ENCODE assay signal across 28 cellular contexts in genomic region chr5:177188775-177189174, GRCh38. TPM values are rescaled to one million over a fixed set of nuclear protein-coding genes. Genes with fewer than 3 reads are reported as not detected.
DNase-seq lines count a peak whose midpoint lies in the region; ATAC-seq and TF ChIP-seq lines count a peak whose summit lies in the region.
"Had no signal": no experiment of that assay in that cellular context is flagged by ENCODE, and none has a peak within 500 bp of the region (broad histone marks: within the 10 kb centered on the region; RNA-seq: fewer than 3 reads in every experiment).

No MANE protein-coding gene starts in this region.

- TF ChIP-seq CTCF in GM23338 (conservative IDR thresholded peaks at IDR 0.05; ENCODE audit: low read depth in 2 of 2) (no peak), choroid plexus epithelial cell (conservative IDR thresholded peaks at IDR 0.05; ENCODE audit: low read depth, low read length) (no peak), neural progenitor cell (IDR thresholded peaks at IDR 0.05) (no peak), mammary epithelial cell (conservative IDR thresholded peaks at IDR 0.05 in 1 of 2, IDR thresholded peaks at IDR 0.05 in 1 of 2; ENCODE audit: extremely low read depth in 1 of 2, insufficient read depth in 1 of 2, low read depth in 1 of 2, low read length in 2 of 2) (no peak)

- peaks cover 23% of the 10 kb centered on the region for H3K36me3 Mint-ChIP-seq in activated CD4-positive, alpha-beta memory T cell treated with anti-CD3 and anti-CD28 coated beads, Interleukin-2, amount 10 ng/mL, durations not matched to agents 7 days and 5 days (ENCODE audit: low read depth)
- H3K36me3 Mint-ChIP-seq in activated CD4-positive, alpha-beta memory T cell treated with anti-CD3 and anti-CD28 coated beads for 36 hours, result no peaks in the 10 kb centered on the region
- peaks cover 45% of the 10 kb centered on the region; the same call in 2 of the 3 replicates for H3K36me3 Mint-ChIP-seq in GM23338 (ENCODE audit: low read depth)
- H3K36me3 Mint-ChIP-seq in neural progenitor cell, result peaks cover 6% of the 10 kb centered on the region

- H3K4me1 Mint-ChIP-seq in activated CD4-positive, alpha-beta memory T cell treated with anti-CD3 and anti-CD28 coated beads, Interleukin-2, amount 10 ng/mL, durations not matched to agents 7 days and 5 days, result peaks cover 2% of the 10 kb centered on the region
- peaks cover 24% of the 10 kb centered on the region for H3K4me1 Mint-ChIP-seq in activated CD4-positive, alpha-beta memory T cell treated with anti-CD3 and anti-CD28 coated beads for 36 hours (ENCODE audit: low read depth)
- peaks cover 9% of the 10 kb centered on the region; the same call in 2 of the 3 replicates for H3K4me1 Mint-ChIP-seq in GM23338
- no peaks in the 10 kb centered on the region for H3K4me1 Mint-ChIP-seq in neural progenitor cell

- CTCF ChIA-PET in activated CD4-positive, alpha-beta memory T cell treated with anti-CD3 and anti-CD28 coated beads, Interleukin-2, amount 10 ng/mL, durations not matched to agents 7 days and 5 days (lab: Charles Lee), result interaction anchor here (1.1 to 1.3 kb wide), 2 partner anchors 10 to 309 kb away, joined by 3 read pairs; partner anchors contain the start of gene PDLIM7
- CTCF ChIA-PET in activated CD4-positive, alpha-beta memory T cell treated with anti-CD3 and anti-CD28 coated beads for 36 hours (lab: Charles Lee), result interaction anchor here (0.6 kb wide), 1 partner anchor 12 kb away, joined by 3 read pairs; no protein-coding TSS in a partner anchor
- CTCF ChIA-PET in mammary epithelial cell (lab: Charles Lee; ENCODE audit: low non-redundant PET), result no interaction called here

- H3K27me3 ChIP-seq in GM23338 (ENCODE audit: insufficient read depth), result no peaks in the 10 kb centered on the region
- no peaks in the 10 kb centered on the region for H3K27me3 ChIP-seq in neural progenitor cell
- no peaks in the 10 kb centered on the region for H3K27me3 ChIP-seq in mammary epithelial cell (ENCODE audit: insufficient read depth, low read length)
- H3K27me3 ChIP-seq: colonic mucosa, heart left ventricle, SJCRH30, tibial nerve had no signal

- H3K4me3 Mint-ChIP-seq in activated CD4-positive, alpha-beta memory T cell treated with anti-CD3 and anti-CD28 coated beads, Interleukin-2, amount 10 ng/mL, durations not matched to agents 7 days and 5 days, result no peak overlapping the region
- H3K4me3 Mint-ChIP-seq in activated CD4-positive, alpha-beta memory T cell treated with anti-CD3 and anti-CD28 coated beads for 36 hours, result no peak overlapping the region
- H3K4me3 Mint-ChIP-seq in GM23338 (no peak overlapping the region), neural progenitor cell (no peak overlapping the region)

- POLR2A ChIA-PET in activated CD4-positive, alpha-beta memory T cell treated with anti-CD3 and anti-CD28 coated beads, Interleukin-2, amount 10 ng/mL, durations not matched to agents 7 days and 5 days (lab: Charles Lee), result no interaction called here
- POLR2A ChIA-PET in activated CD4-positive, alpha-beta memory T cell treated with anti-CD3 and anti-CD28 coated beads for 36 hours (lab: Charles Lee), result no interaction called here

- 78% methylated on average over 3 of the region's 3 CpGs for WGBS in mammary epithelial cell (ENCODE audit: low coverage, missing lambda C conversion rate)

- H4K20me1 ChIP-seq in GM23338 (replicated peaks; ENCODE audit: insufficient read depth), result peaks cover 40% of the 10 kb centered on the region
- H4K20me1 ChIP-seq in neural progenitor cell (ENCODE audit: low read depth), result peaks cover 58% of the 10 kb centered on the region
- no peaks in the 10 kb centered on the region for H4K20me1 ChIP-seq in mammary epithelial cell (ENCODE audit: insufficient read depth, low read length)

- H3K36me3 ChIP-seq in GM23338 (ENCODE audit: insufficient read depth) (peaks cover 22% of the 10 kb centered on the region), neural progenitor cell (peaks cover 3% of the 10 kb centered on the region), mammary epithelial cell (ENCODE audit: insufficient read depth, low read length) (peaks cover 4% of the 10 kb centered on the region)
- H3K36me3 ChIP-seq: colonic mucosa, SJCRH30 had no signal

- H3F3A ChIP-seq in GM23338 (replicated peaks; ENCODE audit: low read depth), result peaks cover 8% of the 10 kb centered on the region
- H3F3A ChIP-seq in neural progenitor cell (ENCODE audit: low read depth), result peaks cover 33% of the 10 kb centered on the region

- in situ Hi-C loops in mammary epithelial cell (cut with MboI; ENCODE audit: low sequenced_read_pairs in 2 of 2), result no loop called here

- H3K79me2 ChIP-seq in GM23338 (replicated peaks; ENCODE audit: insufficient read depth) (peaks cover 93% of the 10 kb centered on the region), neural progenitor cell (ENCODE audit: low read depth) (peaks cover 97% of the 10 kb centered on the region), mammary epithelial cell (ENCODE audit: insufficient read depth, low read length) (peaks cover 70% of the 10 kb centered on the region)

- DNase-seq in activated CD4-positive, alpha-beta memory T cell treated with anti-CD3 and anti-CD28 coated beads, Interleukin-2, amount 10 ng/mL, durations not matched to agents 7 days and 5 days, result no peak
- DNase-seq in activated CD4-positive, alpha-beta memory T cell treated with anti-CD3 and anti-CD28 coated beads for 36 hours, result no peak
- DNase-seq in GM23338 (ENCODE audit: low spot score) (no peak), choroid plexus epithelial cell (ENCODE audit: low read depth) (peak; percentile 12), neural progenitor cell (ENCODE audit: low spot score) (no peak), OCI-M2 (lab: John Stamatoyannopoulos, UW; ENCODE audit: unreplicated experiment) (no peak), mammary epithelial cell (no peak), SIG-M5 treated with dmso at 0.1 percent for 504 hours (lab: John Stamatoyannopoulos, UW; ENCODE audit: unreplicated experiment) (no peak)
- DNase-seq: 8988T; activated CD8-positive, alpha-beta memory T cell treated with anti-CD3 and anti-CD28 coated beads for 24 hours; activated naive CD4-positive, alpha-beta T cell; activated T-cell treated with anti-CD3 and anti-CD28 coated beads, Interleukin-2, amount 50 U/mL, for 1 hour; amygdala; colonic mucosa; DMS 273 treated with DMSO at 0.1 percent for 48 hours; effector memory CD4-positive, alpha-beta T cell; erythroblast; heart left ventricle; NCI-H1105 treated with DMSO at 0.1 percent for 48 hours; NCI-H2081; NCI-H2227 treated with DMSO at 0.1 percent for 48 hours; nucleus accumbens; psoas muscle; SJCRH30; T-helper 1 cell had no signal

- H3K27me3 Mint-ChIP-seq in activated CD4-positive, alpha-beta memory T cell treated with anti-CD3 and anti-CD28 coated beads, Interleukin-2, amount 10 ng/mL, durations not matched to agents 7 days and 5 days, result no peaks in the 10 kb centered on the region
- H3K27me3 Mint-ChIP-seq in activated CD4-positive, alpha-beta memory T cell treated with anti-CD3 and anti-CD28 coated beads for 36 hours, result no peaks in the 10 kb centered on the region
- no peaks in the 10 kb centered on the region for H3K27me3 Mint-ChIP-seq in GM23338 (ENCODE audit: insufficient read depth, low read depth, poor library complexity)
- peaks cover 2% of the 10 kb centered on the region for H3K27me3 Mint-ChIP-seq in neural progenitor cell (ENCODE audit: insufficient read depth, low read depth)

- dilution Hi-C loops in mammary epithelial cell (cut with HindIII; ENCODE audit: low sequenced_read_pairs), result loop anchor here (10.0 kb wide), 1 partner anchor 86 kb away; no protein-coding TSS in a partner anchor

- H3K27ac Mint-ChIP-seq in activated CD4-positive, alpha-beta memory T cell treated with anti-CD3 and anti-CD28 coated beads, Interleukin-2, amount 10 ng/mL, durations not matched to agents 7 days and 5 days, result peak overlapping the region; percentile 29
- no peak overlapping the region for H3K27ac Mint-ChIP-seq in activated CD4-positive, alpha-beta memory T cell treated with anti-CD3 and anti-CD28 coated beads for 36 hours
- H3K27ac Mint-ChIP-seq in GM23338, result peak overlapping the region; percentile 65; the same call in 1 of the 2 replicates
- no peak overlapping the region for H3K27ac Mint-ChIP-seq in neural progenitor cell

- H3K9ac ChIP-seq in neural progenitor cell (no peak overlapping the region), mammary epithelial cell (ENCODE audit: insufficient read depth, low read length) (no peak overlapping the region)

- H3K27ac ChIP-seq in GM23338 (ENCODE audit: low read depth) (peak overlapping the region; percentile 7; the same call in 1 of the 2 replicates), neural progenitor cell (peak overlapping the region; percentile 31), mammary epithelial cell (ENCODE audit: insufficient read depth, low read depth, low read length) (no peak overlapping the region)
- H3K27ac ChIP-seq: colonic mucosa, heart left ventricle, psoas muscle, SJCRH30, tibial nerve had no signal

- no TSS peak for BruUV-seq in mammary epithelial cell (replicated peaks; lab: Mats Ljungman, UMichigan)

- H3K9me3 ChIP-seq in neural progenitor cell (ENCODE audit: low read depth), result no peaks in the 10 kb centered on the region
- no peaks in the 10 kb centered on the region for H3K9me3 ChIP-seq in mammary epithelial cell (replicated peaks; ENCODE audit: insufficient read depth, low read length)
- H3K9me3 ChIP-seq: colonic mucosa, heart left ventricle, psoas muscle, SJCRH30, tibial nerve had no signal

- no peak overlapping the region for H2AFZ ChIP-seq in GM23338
- no peak overlapping the region for H2AFZ ChIP-seq in neural progenitor cell (replicated peaks)
- H2AFZ ChIP-seq in mammary epithelial cell (ENCODE audit: low read depth, low read length), result no peak overlapping the region

- H3K4me1 ChIP-seq in GM23338 (ENCODE audit: insufficient read depth), result no peaks in the 10 kb centered on the region
- no peaks in the 10 kb centered on the region for H3K4me1 ChIP-seq in neural progenitor cell
- peaks cover 10% of the 10 kb centered on the region for H3K4me1 ChIP-seq in mammary epithelial cell (ENCODE audit: insufficient read depth, low read length)
- H3K4me1 ChIP-seq: colonic mucosa had no signal

- H3K4me3 ChIP-seq in GM23338 (no peak overlapping the region), choroid plexus epithelial cell (ENCODE audit: low read depth, low read length) (no peak overlapping the region), neural progenitor cell (no peak overlapping the region), mammary epithelial cell (replicated peaks in 1 of 3; ENCODE audit: insufficient read depth in 1 of 3, low read depth in 2 of 3, low read length in 3 of 3) (no peak overlapping the region)
- H3K4me3 ChIP-seq: colonic mucosa, heart left ventricle, lung, psoas muscle, SJCRH30, tibial nerve had no signal

- H3K9me3 Mint-ChIP-seq in activated CD4-positive, alpha-beta memory T cell treated with anti-CD3 and anti-CD28 coated beads, Interleukin-2, amount 10 ng/mL, durations not matched to agents 7 days and 5 days, result no peaks in the 10 kb centered on the region
- no peaks in the 10 kb centered on the region for H3K9me3 Mint-ChIP-seq in activated CD4-positive, alpha-beta memory T cell treated with anti-CD3 and anti-CD28 coated beads for 36 hours
- H3K9me3 Mint-ChIP-seq in GM23338 (no peaks in the 10 kb centered on the region), neural progenitor cell (no peaks in the 10 kb centered on the region)

- H3K9me2 ChIP-seq in GM23338 (ENCODE audit: insufficient read depth), result no peaks in the 10 kb centered on the region

- H3K4me2 ChIP-seq in GM23338 (no peak overlapping the region), neural progenitor cell (no peak overlapping the region), mammary epithelial cell (ENCODE audit: insufficient read depth, low read depth, low read length) (no peak overlapping the region)

- no peak for ATAC-seq in GM23338
- ATAC-seq: activated CD4-positive, CD25-positive, alpha-beta regulatory T cell treated with anti-CD3 and anti-CD28 coated beads, Interleukin-2, amount 50 U/mL, for 24 hours; heart left ventricle; psoas muscle had no signal

- intact Hi-C loops in activated CD4-positive, alpha-beta memory T cell treated with anti-CD3 and anti-CD28 coated beads for 36 hours (cut with micrococcal nuclease), result no loop called here
- intact Hi-C loops in mammary epithelial cell (cut with micrococcal nuclease), result no loop called here

RNA-seq across cellular contexts. Expression of gene NSD1, which starts 55.2 kb away (rescaled TPM):
- 10 to 100 TPM; 79.9 to 90.5 TPM for total RNA-seq in activated CD4-positive, alpha-beta memory T cell treated with anti-CD3 and anti-CD28 coated beads, Interleukin-2, amount 10 ng/mL, durations not matched to agents 7 days and 5 days
- total RNA-seq in activated CD4-positive, alpha-beta memory T cell treated with anti-CD3 and anti-CD28 coated beads for 36 hours, result 10 to 100 TPM; 54.6 to 55.5 TPM
- total RNA-seq in GM23338 (2014; rRNA removed; shearing (Covaris generic)), result 85.9 and 106 TPM in 2 replicates
- polyA plus RNA-seq in GM23338 (2016; fragmentation: Nextera tagmentation; extraction: Ambion mirVana) (82.5 and 96.4 TPM in 2 replicates), mammary epithelial cell (12.3 TPM)
- total RNA-seq in neural progenitor cell (ENCODE audit: low replicate concordance) (61.3 and 114 TPM in 2 replicates), mammary epithelial cell (10 to 100 TPM; 53.0 to 55.7 TPM)
- polyA minus RNA-seq in mammary epithelial cell, result 115 TPM

Comparison
In these comparisons a context has a peak if more than half of its experiments do, and no peak if none do; other contexts are left out.
1. H3K27ac Mint-ChIP-seq: peak in activated CD4-positive, alpha-beta memory T cell treated with anti-CD3 and anti-CD28 coated beads, Interleukin-2, amount 10 ng/mL, durations not matched to agents 7 days and 5 days (single experiment) and GM23338 (single experiment); none in activated CD4-positive, alpha-beta memory T cell treated with anti-CD3 and anti-CD28 coated beads for 36 hours (single experiment) and neural progenitor cell (single experiment).